In genomic region chr10:130141878-130142277, GRCh38 we compare ENCODE assay signal across 9 cellular contexts. TPM values are rescaled to one million over a fixed set of nuclear protein-coding genes. Genes with fewer than 3 reads are reported as not detected.
DNase-seq lines count a peak whose midpoint lies in the region; ATAC-seq, FAIRE-seq and TF ChIP-seq lines count a peak whose summit lies in the region.
"Had no signal": no experiment of that assay in that cellular context is flagged by ENCODE, and none has a peak within 500 bp of the region (broad histone marks: within the 10 kb centered on the region; RNA-seq: fewer than 3 reads in every experiment).

No MANE protein-coding gene starts in this region.

- H3K79me2 ChIP-seq in mammary epithelial cell (ENCODE audit: insufficient read depth, low read length) (peaks cover 99% of the 10 kb centered on the region), OCI-LY1 (ENCODE audit: insufficient read depth, low read length) (peaks cover 81% of the 10 kb centered on the region)

- in situ Hi-C loops in mammary epithelial cell (cut with MboI; ENCODE audit: low sequenced_read_pairs in 2 of 2) = loop anchor here in 1 of 2 donors (25.0 kb wide), 1 partner anchor 1505 kb away; no protein-coding TSS in a partner anchor

- peak overlapping the region; percentile 31 for H3K27ac Mint-ChIP-seq in MCF 10A (ENCODE audit: low read depth, unreplicated experiment)
- peak overlapping the region; percentile 15 for H3K27ac Mint-ChIP-seq in type B pancreatic cell

- H4K20me1 ChIP-seq in mammary epithelial cell (ENCODE audit: insufficient read depth, low read length) (peaks cover 4% of the 10 kb centered on the region), OCI-LY1 (ENCODE audit: insufficient read depth, low read length) (no peaks in the 10 kb centered on the region)

- H2AFZ ChIP-seq in mammary epithelial cell (ENCODE audit: low read depth, low read length) (no peak overlapping the region), OCI-LY1 (ENCODE audit: low read length) (no peak overlapping the region)

- CTCF ChIA-PET in MCF 10A (lab: Yijun Ruan, JAX) (interaction anchor here (0.7 to 2.4 kb wide), 6 partner anchors 11 to 1878 kb away, joined by 3 to 8 read pairs (median 4); partner anchors contain the start of gene C10orf143), mammary epithelial cell (lab: Charles Lee; ENCODE audit: low non-redundant PET) (no interaction called here)

- H3K36me3 ChIP-seq in mammary epithelial cell (ENCODE audit: insufficient read depth, low read length) (peaks cover 22% of the 10 kb centered on the region), OCI-LY1 (ENCODE audit: insufficient read depth, low read length) (peaks cover 43% of the 10 kb centered on the region; the same call in 1 of the 2 replicates), BE2C (peaks cover 22% of the 10 kb centered on the region)

- intact Hi-C loops in MCF 10A (cut with micrococcal nuclease) = no loop called here
- intact Hi-C loops in mammary epithelial cell (cut with micrococcal nuclease) = no loop called here
- intact Hi-C loops in left colon (cut with DNase I, micrococcal nuclease) = no loop called here

- H3K4me1 Mint-ChIP-seq in MCF 10A (ENCODE audit: insufficient read depth, unreplicated experiment) (peaks cover 30% of the 10 kb centered on the region), type B pancreatic cell (ENCODE audit: unreplicated experiment) (peaks cover 38% of the 10 kb centered on the region)

- POLR2A ChIA-PET in MCF 10A (lab: Yijun Ruan, JAX) = interaction anchor here (1.2 to 2.1 kb wide), 2 partner anchors 31 to 35 kb away, joined by 4 to 16 read pairs; partner anchors contain the start of gene C10orf143

- BruUV-seq in MCF 10A (replicated peaks; lab: Mats Ljungman, UMichigan) = no TSS peak
- BruUV-seq in mammary epithelial cell (replicated peaks; lab: Mats Ljungman, UMichigan) = no TSS peak

- peaks cover 27% of the 10 kb centered on the region for H3K36me3 Mint-ChIP-seq in MCF 10A (ENCODE audit: insufficient read depth, unreplicated experiment)
- peaks cover 27% of the 10 kb centered on the region for H3K36me3 Mint-ChIP-seq in type B pancreatic cell

- H3K9me3 Mint-ChIP-seq in MCF 10A (ENCODE audit: unreplicated experiment) (no peaks in the 10 kb centered on the region), type B pancreatic cell (no peaks in the 10 kb centered on the region)

- no peaks in the 10 kb centered on the region for H3K27me3 Mint-ChIP-seq in MCF 10A (ENCODE audit: insufficient read depth, unreplicated experiment)
- H3K27me3 Mint-ChIP-seq in type B pancreatic cell = no peaks in the 10 kb centered on the region

- dilution Hi-C loops in mammary epithelial cell (cut with HindIII; ENCODE audit: low sequenced_read_pairs) = no loop called here

- DNase-seq in MCF 10A (ENCODE audit: unreplicated experiment) = no peak
- no peak for DNase-seq in mammary epithelial cell
- DNase-seq in type B pancreatic cell (ENCODE audit: extremely low spot score, unreplicated experiment) = no peak
- no peak for DNase-seq in RCC 7860 (ENCODE audit: low spot score)
- no peak for DNase-seq in BE2C
- DNase-seq in left colon = no peak
- DNase-seq: posterior cingulate gyrus had no signal

- H3K9ac ChIP-seq in mammary epithelial cell (ENCODE audit: insufficient read depth, low read length) (no peak overlapping the region), OCI-LY1 (ENCODE audit: low read length) (peak overlapping the region; percentile 27; the same call in 1 of the 2 replicates)

- H3K4me1 ChIP-seq in mammary epithelial cell (ENCODE audit: insufficient read depth, low read length) (peaks cover 21% of the 10 kb centered on the region), OCI-LY1 (ENCODE audit: insufficient read depth, low read length, severe bottlenecking) (peaks cover 72% of the 10 kb centered on the region), BE2C (no peaks in the 10 kb centered on the region)

- H3K9me3 ChIP-seq in mammary epithelial cell (replicated peaks; ENCODE audit: insufficient read depth, low read length) (no peaks in the 10 kb centered on the region), OCI-LY1 (ENCODE audit: low read length) (no peaks in the 10 kb centered on the region), BE2C (no peaks in the 10 kb centered on the region)

- H3K4me3 ChIP-seq in mammary epithelial cell (replicated peaks in 1 of 3; ENCODE audit: insufficient read depth in 1 of 3, low read depth in 2 of 3, low read length in 3 of 3) (no peak overlapping the region), OCI-LY1 (ENCODE audit: low read depth, low read length, poor library complexity, severe bottlenecking) (peak overlapping the region; percentile 34), BE2C (ENCODE audit: low read depth, low read length) (no peak overlapping the region)

- H3K27me3 ChIP-seq in mammary epithelial cell (ENCODE audit: insufficient read depth, low read length) = no peaks in the 10 kb centered on the region
- no peaks in the 10 kb centered on the region for H3K27me3 ChIP-seq in OCI-LY1 (ENCODE audit: insufficient read depth, low read length)
- no peaks in the 10 kb centered on the region for H3K27me3 ChIP-seq in BE2C

- H3K27ac ChIP-seq in mammary epithelial cell (ENCODE audit: insufficient read depth, low read depth, low read length) = no peak overlapping the region
- H3K27ac ChIP-seq in OCI-LY1 (ENCODE audit: low read depth, low read length, poor library complexity, severe bottlenecking) = peak overlapping the region; percentile 82

- FAIRE-seq in RCC 7860 (lab: Jason Lieb, UNC) = no peak

- ATAC-seq in HG02642 (IDR thresholded peaks at IDR 0.05; ENCODE audit: poor library complexity, unreplicated experiment) (peak; percentile 91), left colon (no peak)

- no peaks in the 10 kb centered on the region for H3K9me2 ChIP-seq in OCI-LY1 (ENCODE audit: low read depth, low read length)

- H3K4me2 ChIP-seq in mammary epithelial cell (ENCODE audit: insufficient read depth, low read depth, low read length) = no peak overlapping the region
- H3K4me2 ChIP-seq in OCI-LY1 (ENCODE audit: low read length) = peak overlapping the region; percentile 56

- TF ChIP-seq CTCF in MCF 10A (IDR thresholded peaks at IDR 0.05; ENCODE audit: unreplicated experiment) = no peak
- no peak for TF ChIP-seq CTCF in mammary epithelial cell (conservative IDR thresholded peaks at IDR 0.05 in 1 of 2, IDR thresholded peaks at IDR 0.05 in 1 of 2; ENCODE audit: extremely low read depth in 1 of 2, insufficient read depth in 1 of 2, low read depth in 1 of 2, low read length in 2 of 2)
- no peak for TF ChIP-seq CTCF in OCI-LY1 (IDR thresholded peaks at IDR 0.05; ENCODE audit: low read length)
- no peak for TF ChIP-seq CTCF in type B pancreatic cell (conservative IDR thresholded peaks at IDR 0.05)
- TF ChIP-seq CTCF in BE2C (IDR thresholded peaks at IDR 0.05; ENCODE audit: low read depth, low read length) = no peak

- WGBS in mammary epithelial cell (ENCODE audit: low coverage, missing lambda C conversion rate) = 0% methylated on average over 1 of the region's 2 CpGs

- H3K4me3 Mint-ChIP-seq in MCF 10A (ENCODE audit: unreplicated experiment) = no peak overlapping the region
- H3K4me3 Mint-ChIP-seq in type B pancreatic cell = no peak overlapping the region

- H3F3A ChIP-seq in OCI-LY1 (ENCODE audit: insufficient read depth, low read length) = no peaks in the 10 kb centered on the region

RNA-seq across cellular contexts. Expression of gene GLRX3, which starts 5.7 kb away (rescaled TPM):
- total RNA-seq in MCF 10A (2022) (154 and 177 TPM in 2 replicates), mammary epithelial cell (100 to 1,000 TPM in 1 of 2 donors, 10 to 100 TPM in 1; 77.8 to 151 TPM), type B pancreatic cell (ENCODE audit: low replicate concordance) (73.2 and 77.4 TPM in 2 replicates), left colon (10 to 100 TPM; 51.1 to 54.6 TPM)
- polyA plus RNA-seq in mammary epithelial cell = 123 TPM
- 56.3 TPM for polyA minus RNA-seq in mammary epithelial cell
- polyA plus RNA-seq in BE2C (2012; ENCODE audit: insufficient read depth, insufficient read length, low read depth) = 89.4 TPM

RNA-seq across cellular contexts. Expression of gene C10orf143, which starts 31.2 kb away (rescaled TPM):
- total RNA-seq in MCF 10A (2022) (2.9 and 4.9 TPM in 2 replicates), mammary epithelial cell (1 to 10 TPM; 1.3 to 2.4 TPM), type B pancreatic cell (ENCODE audit: low replicate concordance) (1.8 and 3.0 TPM in 2 replicates), left colon (1 to 10 TPM; 3.4 to 6.9 TPM)
- 0.69 TPM for polyA plus RNA-seq in mammary epithelial cell
- not detected for polyA minus RNA-seq in mammary epithelial cell
- polyA plus RNA-seq in BE2C (2012; ENCODE audit: insufficient read depth, insufficient read length, low read depth) = 3.0 TPM
